Comparison of ENCODE assay signal across 15 cellular contexts in genomic region chr9:136667217-136667939, GRCh38. TPM values are rescaled to one million over a fixed set of nuclear protein-coding genes. Genes with fewer than 3 reads are reported as not detected.
A peak's percentile ranks its signal among the peaks of the same experiment; 100 is the strongest.
DNase-seq lines count a peak whose midpoint lies in the region; ATAC-seq, FAIRE-seq and TF ChIP-seq lines count a peak whose summit lies in the region.
"Had no signal": no experiment of that assay in that cellular context is flagged by ENCODE, and none has a peak within 500 bp of the region (broad histone marks: within the 10 kb centered on the region; RNA-seq: fewer than 3 reads in every experiment).

No MANE protein-coding gene starts in this region.

- H3K4me3 Mint-ChIP-seq in MCF 10A (ENCODE audit: unreplicated experiment) = no peak overlapping the region
- no peak overlapping the region for H3K4me3 Mint-ChIP-seq in activated naive CD8-positive, alpha-beta T cell treated with anti-CD3 and anti-CD28 coated beads, Interleukin-2, amount 50 U/mL, for 24 hours

- CTCF ChIA-PET in MCF 10A (lab: Yijun Ruan, JAX) = interaction anchor here (0.6 to 0.7 kb wide), 3 partner anchors 20 to 388 kb away, joined by 3 to 4 read pairs (median 3); no protein-coding TSS in a partner anchor
- CTCF ChIA-PET in K562 (lab: Yijun Ruan, JAX; ENCODE audit: low intra/inter-chr PET ratio) = no interaction called here

- no peaks in the 10 kb centered on the region for H3K36me3 ChIP-seq in breast epithelium
- H3K36me3 ChIP-seq in K562 (ENCODE audit: control insufficient read depth, insufficient read depth, low read length) = peaks cover 83% of the 10 kb centered on the region; the same call in 2 of the 3 replicates
- peaks cover 40% of the 10 kb centered on the region for H3K36me3 ChIP-seq in lower lobe of right lung
- peaks cover 0 to 81% (median 31%) of the 10 kb centered on the region in 4 donors for H3K36me3 ChIP-seq in upper lobe of left lung

- H3K9me3 ChIP-seq in breast epithelium (no peaks in the 10 kb centered on the region), K562 (replicated peaks; ENCODE audit: control insufficient read depth, insufficient read depth, low read depth, low read length) (0 out of 2 replicates have a peak, but pooled peaks cover 3% of the 10 kb centered on the region), lower lobe of right lung (no peaks in the 10 kb centered on the region), upper lobe of left lung (no peaks in the 10 kb centered on the region)

- H3K27ac ChIP-seq in breast epithelium (no peak overlapping the region), K562 (ENCODE audit: extremely low read depth, low read depth, low read length) (peak overlapping the region; percentile 76; the same call in 2 of the 3 replicates), lower lobe of right lung (peak overlapping the region; percentile 88), upper lobe of left lung (peak overlapping the region; percentile 81 to 91 (median 84))
- H3K27ac ChIP-seq: HL-60 had no signal

- TF ChIP-seq EP300 in K562 (IDR thresholded peaks at IDR 0.05; ENCODE audit: low read length) = no peak
- no peak for TF ChIP-seq EP300 in upper lobe of left lung (IDR thresholded peaks at IDR 0.05)

- 87% methylated on average over 17 of the region's 21 CpGs for WGBS in K562 (ENCODE audit: insufficient coverage, low coverage, missing lambda C conversion rate)
- WGBS in upper lobe of left lung, 2 donors = 62 to 87% methylated on average over 6 to 17 of the region's 21 CpGs

- in situ Hi-C loops in K562 (cut with MboI) = no loop called here

- no peaks in the 10 kb centered on the region for H3K4me1 Mint-ChIP-seq in MCF 10A (ENCODE audit: insufficient read depth, unreplicated experiment)
- no peaks in the 10 kb centered on the region for H3K4me1 Mint-ChIP-seq in activated naive CD8-positive, alpha-beta T cell treated with anti-CD3 and anti-CD28 coated beads, Interleukin-2, amount 50 U/mL, for 24 hours

- no peaks in the 10 kb centered on the region for H3K9me3 Mint-ChIP-seq in MCF 10A (ENCODE audit: unreplicated experiment)
- no peaks in the 10 kb centered on the region for H3K9me3 Mint-ChIP-seq in activated naive CD8-positive, alpha-beta T cell treated with anti-CD3 and anti-CD28 coated beads, Interleukin-2, amount 50 U/mL, for 24 hours
- H3K9me3 Mint-ChIP-seq: activated naive CD4-positive, alpha-beta T cell treated with anti-CD3 and anti-CD28 coated beads, Interleukin-2, amount 10 ng/mL, durations not matched to agents 7 days and 5 days had no signal

- H3K4me2 ChIP-seq in K562 (ENCODE audit: insufficient read depth, low read length) = peak overlapping the region; percentile 27; the same call in 1 of the 2 replicates

- peaks cover 6% of the 10 kb centered on the region for H3K36me3 Mint-ChIP-seq in MCF 10A (ENCODE audit: insufficient read depth, unreplicated experiment)
- H3K36me3 Mint-ChIP-seq in activated naive CD8-positive, alpha-beta T cell treated with anti-CD3 and anti-CD28 coated beads, Interleukin-2, amount 50 U/mL, for 24 hours (ENCODE audit: low read depth) = no peaks in the 10 kb centered on the region
- H3K36me3 Mint-ChIP-seq: activated naive CD4-positive, alpha-beta T cell treated with anti-CD3 and anti-CD28 coated beads, Interleukin-2, amount 10 ng/mL, durations not matched to agents 7 days and 5 days had no signal

- H3K4me3 ChIP-seq in breast epithelium (peak overlapping the region; percentile 42 to 69 (median 47)), K562 (peak overlapping the region; percentile 81; the same call in 1 of the 2 replicates), lower lobe of right lung (peak overlapping the region; percentile 59), upper lobe of left lung (peak overlapping the region; percentile 52 to 64 (median 61))

- peaks cover 61% of the 10 kb centered on the region for H4K20me1 ChIP-seq in K562 (replicated peaks; ENCODE audit: control insufficient read depth, insufficient read depth, low read length)

- no peak for TF ChIP-seq RAD21 in K562 (CRISPR knock-in tag; conservative IDR thresholded peaks at IDR 0.05 in 1 of 2, IDR thresholded peaks at IDR 0.05 in 1 of 2)

- H3K27ac Mint-ChIP-seq in MCF 10A (ENCODE audit: low read depth, unreplicated experiment) = no peak overlapping the region
- no peak overlapping the region for H3K27ac Mint-ChIP-seq in activated naive CD8-positive, alpha-beta T cell treated with anti-CD3 and anti-CD28 coated beads, Interleukin-2, amount 50 U/mL, for 24 hours
- H3K27ac Mint-ChIP-seq: activated naive CD4-positive, alpha-beta T cell treated with anti-CD3 and anti-CD28 coated beads, Interleukin-2, amount 10 ng/mL, durations not matched to agents 7 days and 5 days had no signal

- H2AFZ ChIP-seq in K562 (ENCODE audit: low read depth, low read length) = no peak overlapping the region

- DNase-seq in breast epithelium (ENCODE audit: low spot score in 2 of 2) = no peak
- no peak for DNase-seq in MCF 10A (ENCODE audit: unreplicated experiment)
- DNase-seq in K562 (ENCODE audit: extremely low read depth in 1 of 4, low spot score in 3 of 4) = peak in 1 of 4 experiments; percentile 34
- DNase-seq in lower lobe of right lung = no peak
- DNase-seq in upper lobe of left lung = peak in 1 of 2 donors; percentile 68
- no peak for DNase-seq in NCI-H1930 (lab: John Stamatoyannopoulos, UW)
- no peak for DNase-seq in activated naive CD8-positive, alpha-beta T cell treated with anti-CD3 and anti-CD28 coated beads, Interleukin-2, amount 50 U/mL, for 24 hours
- DNase-seq: activated naive CD4-positive, alpha-beta T cell treated with anti-CD3 and anti-CD28 coated beads, Interleukin-2, amount 10 ng/mL, durations not matched to agents 7 days and 5 days; central memory CD4-positive, alpha-beta T cell; mesendoderm; NCI-H2029 treated with DMSO at 0.1 percent for 48 hours; nucleus accumbens had no signal

- intact Hi-C loops in breast epithelium (cut with DNase I; ENCODE audit: low total_unique reads) = no loop called here
- intact Hi-C loops in MCF 10A (cut with micrococcal nuclease) = no loop called here
- intact Hi-C loops in K562 (cut with micrococcal nuclease) = no loop called here
- intact Hi-C loops in lower lobe of right lung (cut with DNase I) = no loop called here

- FAIRE-seq in K562 (lab: Jason Lieb, UNC) = no peak
- FAIRE-seq: D721Med had no signal

- no peak for TF ChIP-seq CTCF in breast epithelium (IDR thresholded peaks at IDR 0.05)
- TF ChIP-seq CTCF in MCF 10A (IDR thresholded peaks at IDR 0.05; ENCODE audit: unreplicated experiment) = no peak
- no peak for TF ChIP-seq CTCF in K562 (IDR thresholded peaks at IDR 0.05 in 2 of 3, conservative IDR thresholded peaks at IDR 0.05 in 1 of 3; ENCODE audit: insufficient read depth in 2 of 3, low read depth in 1 of 3, low read length in 3 of 3)
- TF ChIP-seq CTCF in lower lobe of right lung (IDR thresholded peaks at IDR 0.05) = no peak
- TF ChIP-seq CTCF in upper lobe of left lung (IDR thresholded peaks at IDR 0.05) = no peak

- ATAC-seq in K562 (no peak), lower lobe of right lung (no peak), upper lobe of left lung (ENCODE audit: low FRiP score in 2 of 2) (no peak), HG03135 (IDR thresholded peaks at IDR 0.05; ENCODE audit: unreplicated experiment) (no peak)
- ATAC-seq in activated naive CD8-positive, alpha-beta T cell treated with anti-CD3 and anti-CD28 coated beads, Interleukin-2, amount 50 U/mL, for 24 hours = no peak

- no peaks in the 10 kb centered on the region for H3K27me3 Mint-ChIP-seq in MCF 10A (ENCODE audit: insufficient read depth, unreplicated experiment)
- H3K27me3 Mint-ChIP-seq in activated naive CD8-positive, alpha-beta T cell treated with anti-CD3 and anti-CD28 coated beads, Interleukin-2, amount 50 U/mL, for 24 hours = peaks cover 12% of the 10 kb centered on the region

- H3K4me1 ChIP-seq in breast epithelium (peaks cover 0 to 4% of the 10 kb centered on the region in 2 donors), K562 (replicated peaks in 1 of 2; ENCODE audit: control insufficient read depth in 2 of 2, insufficient read depth in 2 of 2, low read length in 2 of 2) (peaks cover 8 to 96% of the 10 kb centered on the region in 2 experiments), lower lobe of right lung (peaks cover 12% of the 10 kb centered on the region), upper lobe of left lung (peaks cover 14 to 47% (median 29%) of the 10 kb centered on the region in 4 donors)

- no TSS peak for BruUV-seq in MCF 10A (replicated peaks; lab: Mats Ljungman, UMichigan)
- no TSS peak for BruUV-seq in K562 (replicated peaks; lab: Mats Ljungman, UMichigan)

- H3K27me3 ChIP-seq in breast epithelium (peaks cover 3 to 57% of the 10 kb centered on the region in 2 donors), K562 (ENCODE audit: control insufficient read depth in 2 of 2, insufficient read depth in 2 of 2, low read length in 2 of 2) (no peaks in the 10 kb centered on the region), lower lobe of right lung (ENCODE audit: low read depth) (peaks cover 42% of the 10 kb centered on the region), upper lobe of left lung (peaks cover 0 to 17% (median 7%) of the 10 kb centered on the region in 4 donors)

- peaks cover 2% of the 10 kb centered on the region for H3K9me1 ChIP-seq in K562 (ENCODE audit: control insufficient read depth, insufficient read depth, low read length)

- no peak for TF ChIP-seq POLR2A in breast epithelium (IDR thresholded peaks at IDR 0.05)
- peak; percentile 31 for TF ChIP-seq POLR2A in K562 (conservative IDR thresholded peaks at IDR 0.05)
- TF ChIP-seq POLR2A in upper lobe of left lung (IDR thresholded peaks at IDR 0.05) = no peak

- POLR2A ChIA-PET in MCF 10A (lab: Yijun Ruan, JAX) (interaction anchor here (0.7 kb wide), 1 partner anchor 1080 kb away, joined by 3 read pairs; no protein-coding TSS in a partner anchor), K562 (lab: Yijun Ruan, JAX) (interaction anchor here (0.6 kb wide), 1 partner anchor 16 kb away, joined by 3 read pairs; no protein-coding TSS in a partner anchor)

- peaks cover 64% of the 10 kb centered on the region for H3K79me2 ChIP-seq in K562 (ENCODE audit: control insufficient read depth, insufficient read depth, low read length)

- peak overlapping the region in 1 of 2 experiments; percentile 89; a peak in 3 of 4 replicates for H3K9ac ChIP-seq in K562 (ENCODE audit: insufficient read depth in 1 of 2, low read depth in 2 of 2, low read length in 2 of 2)

RNA-seq across cellular contexts. Expression of gene EGFL7, which starts 4.7 kb away (rescaled TPM):
- total RNA-seq in breast epithelium (100 to 1,000 TPM in 1 of 3 donors, 10 to 100 TPM in 2; 48.9 to 138 (median 53.4) TPM), MCF 10A (2022) (3.9 and 4.3 TPM in 2 replicates), K562 (2014; rRNA removed) (217 and 294 TPM in 2 replicates), K562 (2014; rRNA removed; fragmentation: Illumina TruSeq; extraction: Trizol) (6.6 and 10.2 TPM in 2 replicates), K562 (2015; rRNA removed; fragmentation: Illumina TruSeq; extraction: Trizol) (55.3 and 55.5 TPM in 2 replicates), K562 (2021) (213 and 225 TPM in 2 replicates), lower lobe of right lung (230 TPM), upper lobe of left lung (100 to 1,000 TPM in 5 of 6 donors, 10 to 100 TPM in 1; 77.9 to 321 (median 165) TPM)
- 149 and 838 TPM in 2 replicates for total RNA-seq in K562 (2011; cell fraction: chromatin; rRNA removed; ENCODE audit: low replicate concordance)
- total RNA-seq in K562 (2011; cell fraction: nucleolus; rRNA removed) = 1,169 and 1,462 TPM in 2 replicates
- 493 and 520 TPM in 2 replicates for total RNA-seq in K562 (2011; cell fraction: nucleoplasm; rRNA removed)
- polyA plus RNA-seq in K562 (2011; rRNA removed) (220 and 305 TPM in 2 replicates), K562 (2014; fragmentation: Illumina TruSeq; extraction: Trizol) (16.3 and 110 TPM in 2 replicates), K562 (2014; fragmentation: Nextera tagmentation; extraction: Ambion mirVana) (10 to 100 TPM in 1 of 2 experiments, 1 to 10 TPM in 1; 1.5 to 10.9 TPM), K562 (2014; rRNA removed) (286 and 294 TPM in 2 replicates)
- polyA plus RNA-seq in K562 (2011; cell fraction: cytosol; rRNA removed) = 390 and 1,175 TPM in 2 replicates
- 1,734 and 4,262 TPM in 2 replicates for polyA plus RNA-seq in K562 (2011; cell fraction: nucleus; rRNA removed)
- 148 and 194 TPM in 2 replicates for polyA plus RNA-seq in K562 (2012)
- 33.5 and 52.0 TPM in 2 replicates for polyA minus RNA-seq in K562 (2011; rRNA and poly(A)+ RNA removed)
- polyA minus RNA-seq in K562 (2011; cell fraction: cytosol; rRNA and poly(A)+ RNA removed) = 222 and 294 TPM in 2 replicates
- polyA minus RNA-seq in K562 (2011; cell fraction: nucleus; rRNA and poly(A)+ RNA removed) = 630 and 998 TPM in 2 replicates

RNA-seq across cellular contexts. Expression of gene AGPAT2, which starts 19.9 kb away (rescaled TPM):
- total RNA-seq in breast epithelium (100 to 1,000 TPM; 106 to 551 (median 110) TPM), MCF 10A (2022) (30.4 and 33.3 TPM in 2 replicates), K562 (2014; rRNA removed) (45.5 and 56.5 TPM in 2 replicates), K562 (2014; rRNA removed; fragmentation: Illumina TruSeq; extraction: Trizol) (7.2 and 8.5 TPM in 2 replicates), K562 (2015; rRNA removed; fragmentation: Illumina TruSeq; extraction: Trizol) (27.7 and 31.8 TPM in 2 replicates), K562 (2021) (52.6 and 54.5 TPM in 2 replicates), lower lobe of right lung (106 TPM), upper lobe of left lung (100 to 1,000 TPM in 5 of 6 donors, 10 to 100 TPM in 1; 70.2 to 242 (median 140) TPM)
- total RNA-seq in K562 (2011; cell fraction: chromatin; rRNA removed; ENCODE audit: low replicate concordance) = 18.6 and 52.7 TPM in 2 replicates
- total RNA-seq in K562 (2011; cell fraction: nucleolus; rRNA removed) = 77.5 and 84.7 TPM in 2 replicates
- total RNA-seq in K562 (2011; cell fraction: nucleoplasm; rRNA removed) = 39.6 and 45.3 TPM in 2 replicates
- polyA plus RNA-seq in K562 (2011; rRNA removed) (17.3 and 25.4 TPM in 2 replicates), K562 (2014; fragmentation: Illumina TruSeq; extraction: Trizol) (23.9 and 38.6 TPM in 2 replicates), K562 (2014; fragmentation: Nextera tagmentation; extraction: Ambion mirVana) (under 1 TPM; 0.13 to 0.45 TPM), K562 (2014; rRNA removed) (47.1 and 51.9 TPM in 2 replicates)
- polyA plus RNA-seq in K562 (2011; cell fraction: cytosol; rRNA removed) = 37.8 and 64.3 TPM in 2 replicates
- polyA plus RNA-seq in K562 (2011; cell fraction: nucleus; rRNA removed) = 26.1 and 33.3 TPM in 2 replicates
- polyA plus RNA-seq in K562 (2012) = 34.3 and 52.5 TPM in 2 replicates
- polyA minus RNA-seq in K562 (2011; rRNA and poly(A)+ RNA removed) = 10.0 and 12.2 TPM in 2 replicates
- 19.5 and 23.0 TPM in 2 replicates for polyA minus RNA-seq in K562 (2011; cell fraction: cytosol; rRNA and poly(A)+ RNA removed)
- polyA minus RNA-seq in K562 (2011; cell fraction: nucleus; rRNA and poly(A)+ RNA removed) = 21.4 and 30.0 TPM in 2 replicates

RNA-seq across cellular contexts. Expression of gene DIPK1B, which starts 45.0 kb away (rescaled TPM):
- total RNA-seq in breast epithelium (1 to 10 TPM; 4.8 to 8.2 (median 5.6) TPM), MCF 10A (2022) (not detected in 2 replicates), K562 (2014; rRNA removed) (22.3 and 25.2 TPM in 2 replicates), K562 (2014; rRNA removed; fragmentation: Illumina TruSeq; extraction: Trizol) (2.8 TPM in 2 replicates), K562 (2015; rRNA removed; fragmentation: Illumina TruSeq; extraction: Trizol) (5.9 and 7.4 TPM in 2 replicates), K562 (2021) (20.4 TPM in 2 replicates), lower lobe of right lung (15.1 TPM), upper lobe of left lung (10 to 100 TPM in 5 of 6 donors, 1 to 10 TPM in 1; 9.7 to 24.1 (median 17.0) TPM)
- total RNA-seq in K562 (2011; cell fraction: chromatin; rRNA removed; ENCODE audit: low replicate concordance) = 11.8 and 45.1 TPM in 2 replicates
- total RNA-seq in K562 (2011; cell fraction: nucleolus; rRNA removed) = 39.9 and 47.9 TPM in 2 replicates
- total RNA-seq in K562 (2011; cell fraction: nucleoplasm; rRNA removed) = 25.8 and 26.4 TPM in 2 replicates
- polyA plus RNA-seq in K562 (2011; rRNA removed) (11.4 and 20.2 TPM in 2 replicates), K562 (2014; fragmentation: Illumina TruSeq; extraction: Trizol) (4.2 and 6.8 TPM in 2 replicates), K562 (2014; fragmentation: Nextera tagmentation; extraction: Ambion mirVana) (under 1 TPM; 0.08 to 0.21 TPM), K562 (2014; rRNA removed) (20.5 and 21.2 TPM in 2 replicates)
- polyA plus RNA-seq in K562 (2011; cell fraction: cytosol; rRNA removed) = 26.7 and 64.0 TPM in 2 replicates
- 41.8 and 57.7 TPM in 2 replicates for polyA plus RNA-seq in K562 (2011; cell fraction: nucleus; rRNA removed)
- polyA plus RNA-seq in K562 (2012) = 9.0 and 14.4 TPM in 2 replicates
- 3.7 and 4.5 TPM in 2 replicates for polyA minus RNA-seq in K562 (2011; rRNA and poly(A)+ RNA removed)
- 13.1 and 14.0 TPM in 2 replicates for polyA minus RNA-seq in K562 (2011; cell fraction: cytosol; rRNA and poly(A)+ RNA removed)
- 9.0 and 9.8 TPM in 2 replicates for polyA minus RNA-seq in K562 (2011; cell fraction: nucleus; rRNA and poly(A)+ RNA removed)

Comparison
In these comparisons a context has a peak if more than half of its experiments do, and no peak if none do; other contexts are left out.
1. H3K27ac ChIP-seq: peak in K562 (single experiment), lower lobe of right lung (single experiment) and upper lobe of left lung (4 of 4); none in breast epithelium (0 of 2).
2. Peak in every context shown above with its lines, with median percentiles within 50 percentile points of each other: H3K4me3 ChIP-seq.